Comparison of ENCODE assay signal across 8 cellular contexts in genomic region chr13:45416521-45417125, GRCh38.
DNase-seq lines count a peak whose midpoint lies in the region; ATAC-seq and TF ChIP-seq lines count a peak whose summit lies in the region.

No MANE protein-coding gene starts in this region.

- ATAC-seq in HG03521 (IDR thresholded peaks at IDR 0.05; ENCODE audit: unreplicated experiment): no peak

- H2AFZ ChIP-seq in neuron (ENCODE audit: low read depth, low read length): peak overlapping the region; percentile 65

- no peaks in the 10 kb centered on the region for H3K27me3 ChIP-seq in neuron (ENCODE audit: insufficient read depth, low read length)

- H3K4me1 ChIP-seq in neuron (ENCODE audit: insufficient read depth, low read length): peaks cover 9% of the 10 kb centered on the region

- DNase-seq in DMS153 treated with DMSO at 0.1 percent for 48 hours (lab: John Stamatoyannopoulos, UW; ENCODE audit: unreplicated experiment): peak; percentile 38
- DNase-seq in NCI-H2029 treated with DMSO at 0.1 percent for 48 hours (lab: John Stamatoyannopoulos, UW): peak; percentile 22
- DNase-seq in choroid plexus epithelial cell (ENCODE audit: low read depth): no peak
- no peak for DNase-seq in NCI-H1694 (lab: John Stamatoyannopoulos, UW)
- DNase-seq in AG08396 (ENCODE audit: low spot score): no peak
- no peak for DNase-seq in NOMO-1 treated with DMSO at 0.1 percent for 48 hours (lab: John Stamatoyannopoulos, UW; ENCODE audit: unreplicated experiment)

- H3K4me3 ChIP-seq in choroid plexus epithelial cell (ENCODE audit: low read depth, low read length): peak overlapping the region; percentile 84
- H3K4me3 ChIP-seq in neuron (ENCODE audit: low read length): peak overlapping the region; percentile 68

- no peaks in the 10 kb centered on the region for H3K36me3 ChIP-seq in neuron (ENCODE audit: insufficient read depth, low read length)

- no peaks in the 10 kb centered on the region for H3K9me3 ChIP-seq in neuron (ENCODE audit: low read length)

- no peak for TF ChIP-seq CTCF in choroid plexus epithelial cell (conservative IDR thresholded peaks at IDR 0.05; ENCODE audit: low read depth, low read length)

Comparison
In these comparisons a context has a peak if more than half of its experiments do, and no peak if none do; other contexts are left out.
1. DNase-seq: peak in DMS153 treated with DMSO at 0.1 percent for 48 hours (single experiment) and NCI-H2029 treated with DMSO at 0.1 percent for 48 hours (single experiment); none in choroid plexus epithelial cell (single experiment), NCI-H1694 (single experiment), AG08396 (single experiment) and NOMO-1 treated with DMSO at 0.1 percent for 48 hours (single experiment).